31 cellular contexts compared by ENCODE assay signal in the genomic region with DNA sequence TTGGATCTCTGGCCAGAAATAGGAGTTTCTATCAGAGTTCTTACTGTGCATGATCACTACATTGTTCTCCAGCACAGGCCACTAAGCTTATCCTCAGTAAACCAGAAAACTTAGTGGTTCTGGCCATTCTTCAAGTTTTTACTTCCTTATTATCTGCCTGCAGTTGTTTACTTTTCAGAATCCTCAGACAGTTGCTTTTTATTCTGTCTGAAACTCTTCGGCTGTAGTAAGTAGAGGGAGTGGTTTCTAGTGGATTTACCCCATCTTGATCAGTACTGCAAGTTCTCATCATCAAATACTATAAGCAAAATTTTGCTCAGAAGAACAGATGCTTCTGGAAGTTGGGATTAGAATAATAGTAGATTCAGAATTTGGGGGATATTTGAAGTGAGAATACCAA.
DNase-seq lines count a peak whose midpoint lies in the region; ATAC-seq, FAIRE-seq and TF ChIP-seq lines count a peak whose summit lies in the region.
"Had no signal": no experiment of that assay in that cellular context is flagged by ENCODE, and none has a peak within 500 bp of the region (broad histone marks: within the 10 kb centered on the region; RNA-seq: fewer than 3 reads in every experiment).

No MANE protein-coding gene starts in this region.

- H3K4me2 ChIP-seq in A549 = peak overlapping the region; percentile 20; the same call in 2 of the 3 replicates
- H3K4me2 ChIP-seq: GM23338 had no signal

- CTCF ChIA-PET in A549 (lab: Yijun Ruan, JAX) = no interaction called here

- no peak for TF ChIP-seq CTCF in A549 (IDR thresholded peaks at IDR 0.05)
- no peak for TF ChIP-seq CTCF in brain microvascular endothelial cell (IDR thresholded peaks at IDR 0.05; ENCODE audit: low read depth, low read length, missing control alignments)
- TF ChIP-seq CTCF in HFFc6 (IDR thresholded peaks at IDR 0.05) = no peak
- no peak for TF ChIP-seq CTCF in GM13977 (IDR thresholded peaks at IDR 0.05; ENCODE audit: extremely low read depth, insufficient read depth, missing control alignments)

- TF ChIP-seq POLR2A in A549 (IDR thresholded peaks at IDR 0.05; ENCODE audit: low read length) = no peak

- no peaks in the 10 kb centered on the region for H3K36me3 ChIP-seq in brain microvascular endothelial cell (replicated peaks)
- H3K36me3 ChIP-seq: ascending aorta, esophagus muscularis mucosa, gastrocnemius medialis had no signal

- FAIRE-seq in A549 (lab: Jason Lieb, UNC) = no peak
- FAIRE-seq: HTR-8/SVneo had no signal

- in situ Hi-C loops in brain microvascular endothelial cell (cut with HindIII; ENCODE audit: low pct_ligation_motif_present, low sequenced_read_pairs) (no loop called here), GM13977 (cut with MboI; ENCODE audit: low pct_unique_long_range_greater_than_20kb, low sequenced_read_pairs, unreplicated experiment) (no loop called here)

- DNase-seq in A549 (ENCODE audit: low read depth in 1 of 2, low spot score in 1 of 2) (no peak), MV-4-11 (lab: John Stamatoyannopoulos, UW) (peak; percentile 12), brain microvascular endothelial cell (peak; percentile 19), left lobe of liver (ENCODE audit: low spot score) (no peak), HFFc6 (no peak), NCI-H510A treated with DMSO at 0.1 percent for 48 hours (lab: John Stamatoyannopoulos, UW) (no peak), GM13977 (ENCODE audit: low spot score) (no peak)
- DNase-seq in naive thymus-derived CD8-positive, alpha-beta T cell = no peak
- DNase-seq: activated CD4-positive, CD25-positive, alpha-beta regulatory T cell; activated gamma-delta T cell; activated naive CD8-positive, alpha-beta T cell treated with anti-CD3 and anti-CD28 coated beads for 36 hours; activated T-cell treated with anti-CD3 and anti-CD28 coated beads, Interleukin-2, amount 50 U/mL, for 4 hours; central memory CD4-positive, alpha-beta T cell; gastrocnemius medialis; KBM-7; NCI-H1436; NCI-H345; NCI-H82; nephron progenitor cell; posterior cingulate gyrus; right cardiac atrium; stimulated activated CD4-positive, alpha-beta T cell treated with anti-CD3 and anti-CD28 coated beads, Interleukin-1b, Interleukin-23, amount 100 ng/mL, for 48 hours; stimulated activated naive CD8-positive, alpha-beta T cell treated with anti-CD3 and anti-CD28 coated beads, Interleukin-15, Interleukin-2, amounts not matched to agents 100 U/mL and 50 U/mL, for 24 hours; T-helper 1 cell had no signal

- H3K36me3 Mint-ChIP-seq in HFFc6 (ENCODE audit: low read depth) = no peaks in the 10 kb centered on the region
- H3K36me3 Mint-ChIP-seq in naive thymus-derived CD8-positive, alpha-beta T cell = no peaks in the 10 kb centered on the region
- H3K36me3 Mint-ChIP-seq: activated naive CD8-positive, alpha-beta T cell treated with anti-CD3 and anti-CD28 coated beads for 36 hours had no signal

- peaks cover 10% of the 10 kb centered on the region; the same call in 1 of the 2 replicates for H3K9me3 Mint-ChIP-seq in HFFc6
- peaks cover 0 to 3% (median 0%) of the 10 kb centered on the region in 9 donors for H3K9me3 Mint-ChIP-seq in naive thymus-derived CD8-positive, alpha-beta T cell
- H3K9me3 Mint-ChIP-seq: GM23338 had no signal

- TF ChIP-seq RAD21 in A549 (conservative IDR thresholded peaks at IDR 0.05 in 1 of 2, IDR thresholded peaks at IDR 0.05 in 1 of 2) = no peak

- H3K4me3 Mint-ChIP-seq in HFFc6 = no peak overlapping the region
- H3K4me3 Mint-ChIP-seq in naive thymus-derived CD8-positive, alpha-beta T cell = no peak overlapping the region
- H3K4me3 Mint-ChIP-seq: activated naive CD8-positive, alpha-beta T cell treated with anti-CD3 and anti-CD28 coated beads for 36 hours; activated T-cell treated with anti-CD3 and anti-CD28 coated beads, Interleukin-2, amount 50 U/mL, for 4 hours; GM23338; nephron progenitor cell had no signal

- TF ChIP-seq EP300 in A549 (IDR thresholded peaks at IDR 0.05) = no peak

- POLR2A ChIA-PET in A549 (lab: Yijun Ruan, JAX) = no interaction called here
- POLR2A ChIA-PET in naive thymus-derived CD8-positive, alpha-beta T cell (lab: Charles Lee) = no interaction called here

- H3K4me1 Mint-ChIP-seq in HFFc6 (ENCODE audit: low read depth) = no peaks in the 10 kb centered on the region
- no peaks in the 10 kb centered on the region for H3K4me1 Mint-ChIP-seq in naive thymus-derived CD8-positive, alpha-beta T cell
- H3K4me1 Mint-ChIP-seq: activated naive CD8-positive, alpha-beta T cell treated with anti-CD3 and anti-CD28 coated beads for 36 hours had no signal

- no peaks in the 10 kb centered on the region for H3K27me3 ChIP-seq in brain microvascular endothelial cell (replicated peaks)
- H3K27me3 ChIP-seq: ascending aorta, esophagus muscularis mucosa, gastrocnemius medialis had no signal

- H3K27me3 Mint-ChIP-seq in HFFc6 (ENCODE audit: insufficient read depth) = no peaks in the 10 kb centered on the region
- H3K27me3 Mint-ChIP-seq in naive thymus-derived CD8-positive, alpha-beta T cell = no peaks in the 10 kb centered on the region
- H3K27me3 Mint-ChIP-seq: activated naive CD8-positive, alpha-beta T cell treated with anti-CD3 and anti-CD28 coated beads for 36 hours had no signal

- no peak overlapping the region for H3K4me3 ChIP-seq in A549
- H3K4me3 ChIP-seq in brain microvascular endothelial cell (ENCODE audit: low read depth, low read length) = no peak overlapping the region
- H3K4me3 ChIP-seq: ascending aorta, esophagus muscularis mucosa, gastrocnemius medialis, GM23338, lung had no signal

- H3K27ac ChIP-seq in A549 = 0 out of 6 replicates have a peak overlapping the region, but pooled peaks of 1 of the 2 experiments have one; percentile 19
- H3K27ac ChIP-seq in brain microvascular endothelial cell = peak overlapping the region; percentile 59
- H3K27ac ChIP-seq: 22Rv1, ascending aorta, esophagus muscularis mucosa, gastrocnemius medialis, RWPE1 had no signal

- ATAC-seq in A549 = peak in 1 of 2 experiments; percentile 40; a peak in 1 of 6 replicates
- peak; percentile 19 for ATAC-seq in left lobe of liver
- ATAC-seq in naive thymus-derived CD8-positive, alpha-beta T cell = no peak
- ATAC-seq: activated T-cell treated with anti-CD3 and anti-CD28 coated beads, Interleukin-2, amount 50 U/mL, for 4 hours; gastrocnemius medialis; GM23338; right cardiac atrium; stimulated activated naive CD8-positive, alpha-beta T cell treated with anti-CD3 and anti-CD28 coated beads, Interleukin-15, Interleukin-2, amounts not matched to agents 100 U/mL and 50 U/mL, for 24 hours had no signal

- H3K4me1 ChIP-seq in A549 = 0 out of 3 replicates have a peak, but pooled peaks cover 3% of the 10 kb centered on the region
- H3K4me1 ChIP-seq: ascending aorta, gastrocnemius medialis had no signal

- no peaks in the 10 kb centered on the region for H3K9me3 ChIP-seq in A549
- H3K9me3 ChIP-seq: ascending aorta, esophagus muscularis mucosa, gastrocnemius medialis had no signal

- 3% methylated on average over 1 of the region's 1 CpG for WGBS in A549 (ENCODE audit: missing lambda C conversion rate)

- H3K27ac Mint-ChIP-seq in HFFc6 = no peak overlapping the region
- no peak overlapping the region for H3K27ac Mint-ChIP-seq in naive thymus-derived CD8-positive, alpha-beta T cell
- H3K27ac Mint-ChIP-seq: activated naive CD8-positive, alpha-beta T cell treated with anti-CD3 and anti-CD28 coated beads for 36 hours; GM23338; nephron progenitor cell had no signal

TF ChIP-seq in A549, 52 proteins besides CTCF, POLR2A, EP300 and RAD21:
- TF ChIP-seq FOSB (CRISPR knock-in tag; IDR thresholded peaks at IDR 0.05) = no peak
- TF ChIP-seq NR3C1 (IDR thresholded peaks at IDR 0.05) = no peak
- TF ChIP-seq HOXB13 (CRISPR knock-in tag; IDR thresholded peaks at IDR 0.05; ENCODE audit: low read depth) = no peak
- no peak for TF ChIP-seq NPAS2 (CRISPR knock-in tag; IDR thresholded peaks at IDR 0.05; ENCODE audit: borderline replicate concordance)
- TF ChIP-seq JUN (IDR thresholded peaks at IDR 0.05) = no peak

Comparison
In these comparisons a context has a peak if more than half of its experiments do, and no peak if none do; other contexts are left out.
1. DNase-seq: peak in MV-4-11 (single experiment) and brain microvascular endothelial cell (single experiment); none in A549 (0 of 2), left lobe of liver (single experiment), HFFc6 (single experiment), NCI-H510A treated with DMSO at 0.1 percent for 48 hours (single experiment), naive thymus-derived CD8-positive, alpha-beta T cell (0 of 10) and GM13977 (single experiment).